ENCODE assay signal across 7 cellular contexts in the genomic region with DNA sequence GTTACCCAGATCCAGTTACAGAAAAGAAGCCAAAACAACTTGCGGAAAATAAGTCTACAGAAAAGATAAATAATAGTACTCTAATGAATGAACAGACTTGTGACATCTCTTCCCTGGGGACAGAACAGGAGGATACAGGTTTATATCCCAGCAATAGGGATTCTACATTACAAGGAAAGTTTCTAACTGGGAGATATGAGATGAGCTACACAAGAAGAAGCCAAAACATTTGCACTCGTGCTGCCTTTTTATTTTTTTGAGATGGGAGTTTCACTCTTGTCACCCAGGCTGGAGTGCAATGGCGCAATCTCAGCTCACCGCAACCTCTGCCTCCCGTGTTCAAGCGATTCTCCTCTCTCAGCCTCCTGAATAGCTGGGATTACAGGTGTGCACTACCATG. TPM values are rescaled to one million over a fixed set of nuclear protein-coding genes. Genes with fewer than 3 reads are reported as not detected.
DNase-seq lines count a peak whose midpoint lies in the region; ATAC-seq, FAIRE-seq and TF ChIP-seq lines count a peak whose summit lies in the region.
"Not testable (repeated sequence)": the region's sequence is repeated elsewhere in the genome, so short reads cannot be mapped to it uniquely, and the experiment has no call there.

No MANE protein-coding gene starts in this region.

- not testable (repeated sequence) for H3K27me3 Mint-ChIP-seq in T-helper 17 cell; neural crest cell (ENCODE audit: low read depth)

- dilution Hi-C loops in mammary epithelial cell (cut with HindIII; ENCODE audit: low sequenced_read_pairs): loop anchor here (10.0 kb wide), 1 partner anchor 274 kb away; a partner anchor contains a TSS
- dilution Hi-C loops in keratinocyte (cut with MboI; ENCODE audit: extremely low pct_ligation_motif_present, low sequenced_read_pairs): not testable (repeated sequence)

- not testable (repeated sequence) for H3K9me3 Mint-ChIP-seq in neural crest cell

- not testable (repeated sequence) for H3K4me3 Mint-ChIP-seq in T-helper 17 cell
- H3K4me3 Mint-ChIP-seq in neural crest cell: peak overlapping the region; percentile 74

- H3K4me2 ChIP-seq in GM23248 (ENCODE audit: unreplicated experiment); smooth muscle cell: not testable (repeated sequence)
- peak overlapping the region; percentile 15 for H3K4me2 ChIP-seq in mammary epithelial cell (ENCODE audit: insufficient read depth, low read depth, low read length)
- H3K4me2 ChIP-seq in keratinocyte (ENCODE audit: control insufficient read depth, extremely low read depth, insufficient read depth, low read depth, low read length): peak overlapping the region; percentile 58

- H3F3A ChIP-seq in GM23248 (ENCODE audit: insufficient read depth) (peaks cover 25% of the 10 kb centered on the region), smooth muscle cell (ENCODE audit: low read depth) (peaks cover 13% of the 10 kb centered on the region)

- not testable (repeated sequence) for H3K27ac ChIP-seq in GM23248
- H3K27ac ChIP-seq in mammary epithelial cell (ENCODE audit: insufficient read depth, low read depth, low read length) (peak overlapping the region; percentile 11), epithelial cell of prostate (peak overlapping the region; percentile 59), keratinocyte (ENCODE audit: control insufficient read depth, insufficient read depth, low read length) (peak overlapping the region; percentile 63), smooth muscle cell (ENCODE audit: low read depth) (peak overlapping the region; percentile 71)

- not testable (repeated sequence) for H3K9ac ChIP-seq in GM23248; mammary epithelial cell (ENCODE audit: insufficient read depth, low read length); smooth muscle cell (ENCODE audit: low read depth)
- peak overlapping the region; percentile 33 for H3K9ac ChIP-seq in keratinocyte (ENCODE audit: control insufficient read depth, extremely low read depth, insufficient read depth, low read length)

- not testable (repeated sequence) for H3K9me2 ChIP-seq in GM23248 (ENCODE audit: insufficient read depth)

- intact Hi-C loops in mammary epithelial cell (cut with micrococcal nuclease): not testable (repeated sequence)

- not testable (repeated sequence) for H3K27me3 ChIP-seq in GM23248 (replicated peaks; ENCODE audit: insufficient read depth); mammary epithelial cell (ENCODE audit: insufficient read depth, low read length); keratinocyte (ENCODE audit: control insufficient read depth, extremely low read depth, insufficient read depth, low read length); smooth muscle cell (ENCODE audit: low read depth)

- not testable (repeated sequence) for BruUV-seq in mammary epithelial cell (replicated peaks; lab: Mats Ljungman, UMichigan)

- H4K20me1 ChIP-seq in GM23248 (ENCODE audit: insufficient read depth); mammary epithelial cell (ENCODE audit: insufficient read depth, low read length); keratinocyte (ENCODE audit: control insufficient read depth, extremely low read depth, insufficient read depth, low read length); smooth muscle cell (ENCODE audit: low read depth): not testable (repeated sequence)

- not testable (repeated sequence) for H3K36me3 Mint-ChIP-seq in T-helper 17 cell (ENCODE audit: low read depth); neural crest cell (ENCODE audit: low read depth)

- not testable (repeated sequence) for H3K9me1 ChIP-seq in keratinocyte (ENCODE audit: control insufficient read depth, extremely low read depth, insufficient read depth, low read length)

- not testable (repeated sequence) for H3K36me3 ChIP-seq in GM23248 (ENCODE audit: low read depth); mammary epithelial cell (ENCODE audit: insufficient read depth, low read length); keratinocyte (ENCODE audit: control insufficient read depth in 2 of 2, extremely low read depth in 1 of 2, insufficient read depth in 2 of 2, low read length in 2 of 2); smooth muscle cell (ENCODE audit: low read depth)

- H3K79me2 ChIP-seq in GM23248 (ENCODE audit: insufficient read depth) (peaks cover 29% of the 10 kb centered on the region), mammary epithelial cell (ENCODE audit: insufficient read depth, low read length) (peaks cover 30% of the 10 kb centered on the region), keratinocyte (ENCODE audit: control insufficient read depth, insufficient read depth, low read length) (peaks cover 17% of the 10 kb centered on the region)
- H3K79me2 ChIP-seq in smooth muscle cell (ENCODE audit: low read depth): not testable (repeated sequence)

- not testable (repeated sequence) for TF ChIP-seq CTCF in mammary epithelial cell (conservative IDR thresholded peaks at IDR 0.05 in 1 of 2, IDR thresholded peaks at IDR 0.05 in 1 of 2; ENCODE audit: extremely low read depth in 1 of 2, insufficient read depth in 1 of 2, low read depth in 1 of 2, low read length in 2 of 2); keratinocyte (optimal IDR thresholded peaks at IDR 0.05 in 1 of 3, IDR thresholded peaks at IDR 0.05 in 1 of 3, conservative IDR thresholded peaks at IDR 0.05 in 1 of 3; ENCODE audit: extremely low read depth in 1 of 3, insufficient read depth in 2 of 3, low read length in 3 of 3); neural crest cell (conservative IDR thresholded peaks at IDR 0.05); smooth muscle cell (IDR thresholded peaks at IDR 0.05; ENCODE audit: borderline replicate concordance, insufficient read depth, poor library complexity, severe bottlenecking)

- not testable (repeated sequence) for FAIRE-seq in keratinocyte (lab: Jason Lieb, UNC)

- not testable (repeated sequence) for H3K4me1 ChIP-seq in GM23248 (ENCODE audit: insufficient read depth); smooth muscle cell (ENCODE audit: low read depth)
- H3K4me1 ChIP-seq in mammary epithelial cell (ENCODE audit: insufficient read depth, low read length): peaks cover 11% of the 10 kb centered on the region
- peaks cover 16% of the 10 kb centered on the region for H3K4me1 ChIP-seq in keratinocyte (ENCODE audit: control insufficient read depth, extremely low read depth, insufficient read depth, low read length)

- not testable (repeated sequence) for H3K4me3 ChIP-seq in GM23248; mammary epithelial cell (replicated peaks in 1 of 3; ENCODE audit: insufficient read depth in 1 of 3, low read depth in 2 of 3, low read length in 3 of 3); keratinocyte (ENCODE audit: control insufficient read depth in 2 of 3, extremely low read depth in 1 of 3, insufficient read depth in 2 of 3, low read depth in 1 of 3, low read length in 3 of 3); smooth muscle cell

- not testable (repeated sequence) for H3K9me3 ChIP-seq in GM23248 (ENCODE audit: low read depth); T-helper 17 cell (ENCODE audit: control insufficient read depth, low read length, poor library complexity, severe bottlenecking); mammary epithelial cell (replicated peaks; ENCODE audit: insufficient read depth, low read length); keratinocyte (ENCODE audit: control insufficient read depth, low read depth, low read length); smooth muscle cell (replicated peaks; ENCODE audit: low read depth)

- CTCF ChIA-PET in mammary epithelial cell (lab: Charles Lee; ENCODE audit: low non-redundant PET): not testable (repeated sequence)

- not testable (repeated sequence) for H2AFZ ChIP-seq in GM23248; mammary epithelial cell (ENCODE audit: low read depth, low read length); keratinocyte (ENCODE audit: control insufficient read depth, low read length); smooth muscle cell (ENCODE audit: low read depth)

- ATAC-seq in T-helper 17 cell: not testable (repeated sequence)

- peaks cover 14% of the 10 kb centered on the region for H3K4me1 Mint-ChIP-seq in T-helper 17 cell
- H3K4me1 Mint-ChIP-seq in neural crest cell: peaks cover 20% of the 10 kb centered on the region

- 71 to 77% methylated on average over 6 of the region's 6 CpGs for WGBS in GM23248 (ENCODE audit: low coverage in 1 of 2, low lambda C conversion rate in 2 of 2, missing lambda C conversion rate in 2 of 2), 2 experiments
- WGBS in mammary epithelial cell (ENCODE audit: low coverage, missing lambda C conversion rate): 60% methylated on average over 6 of the region's 6 CpGs
- 86% methylated on average over 6 of the region's 6 CpGs for WGBS in smooth muscle cell (ENCODE audit: low lambda C conversion rate)

- DNase-seq in GM23248: peak; percentile 9
- not testable (repeated sequence) for DNase-seq in T-helper 17 cell; mammary epithelial cell; epithelial cell of prostate (ENCODE audit: low read depth, low spot score); keratinocyte (ENCODE audit: low read depth, low spot score); neural crest cell (ENCODE audit: low read depth, low spot score); smooth muscle cell (lab: John Stamatoyannopoulos, UW; ENCODE audit: unreplicated experiment)

- H3K27ac Mint-ChIP-seq in T-helper 17 cell: peak overlapping the region; percentile 81
- H3K27ac Mint-ChIP-seq in neural crest cell (ENCODE audit: unreplicated experiment): not testable (repeated sequence)

- in situ Hi-C loops in GM23248 (cut with MboI); mammary epithelial cell (cut with MboI; ENCODE audit: low sequenced_read_pairs in 2 of 2): not testable (repeated sequence)

RNA-seq across cellular contexts. Expression of a gene that starts 22.3 kb away (rescaled TPM):
- total RNA-seq in GM23248 (2014; rRNA removed; shearing (Covaris generic)): 11.6 and 14.9 TPM in 2 replicates
- polyA plus RNA-seq in GM23248 (2016; fragmentation: Nextera tagmentation; extraction: Ambion mirVana) (4.9 and 5.0 TPM in 2 replicates), mammary epithelial cell (4.3 TPM), keratinocyte (3.7 to 5.2 TPM (median 4.6 TPM) in 3 replicates), smooth muscle cell (3.9 and 4.8 TPM in 2 replicates)
- total RNA-seq in T-helper 17 cell (10 to 100 TPM; 27.0 to 32.2 TPM), mammary epithelial cell (1 to 10 TPM; 3.6 to 7.3 TPM), neural crest cell (16.8 and 20.2 TPM in 2 replicates), smooth muscle cell (6.3 and 8.1 TPM in 2 replicates)
- polyA minus RNA-seq in mammary epithelial cell (2.9 TPM), keratinocyte (8.6 to 14.1 TPM (median 8.7 TPM) in 3 replicates)
- 1.8 TPM for polyA plus RNA-seq in keratinocyte (2011; ENCODE audit: low read depth)
- polyA plus RNA-seq in keratinocyte (2011; cell fraction: cytosol; rRNA removed): 3.5 and 3.6 TPM in 2 replicates
- 12.6 and 14.8 TPM in 2 replicates for polyA plus RNA-seq in keratinocyte (2011; cell fraction: nucleus; rRNA removed)
- polyA plus RNA-seq in keratinocyte (2012; ENCODE audit: low replicate concordance): 2.1 and 2.9 TPM in 2 replicates
- 2.5 TPM for polyA minus RNA-seq in keratinocyte (2011; cell fraction: cytosol; rRNA and poly(A)+ RNA removed)
- polyA minus RNA-seq in keratinocyte (2011; cell fraction: nucleus; rRNA and poly(A)+ RNA removed): 5.6 and 6.6 TPM in 2 replicates
